Comparison of ENCODE assay signal across 1 cellular context in genomic region chr1:226027861-226028260, GRCh38.
TF ChIP-seq lines count a peak whose summit lies in the region.

No MANE protein-coding gene starts in this region.

TF ChIP-seq in HepG2, 621 proteins besides CTCF, POLR2A, EP300 and RAD21 (continued from another document):
- TF ChIP-seq SOX6 (IDR thresholded peaks at IDR 0.05) (no peak), SOX6 (CRISPR knock-in tag; IDR thresholded peaks at IDR 0.05) (0 out of 2 replicates have a peak, but pooled peaks have one; percentile 12), TEAD3 (CRISPR knock-in tag; optimal IDR thresholded peaks at IDR 0.05; ENCODE audit: borderline replicate concordance) (peak; percentile 12), NFE2L1 (CRISPR knock-in tag; IDR thresholded peaks at IDR 0.05; ENCODE audit: borderline replicate concordance) (no peak), SOX13 (IDR thresholded peaks at IDR 0.05) (no peak), SOX13 (CRISPR knock-in tag; conservative IDR thresholded peaks at IDR 0.05 in 1 of 2, IDR thresholded peaks at IDR 0.05 in 1 of 2) (peak in 1 of 2 experiments; percentile 4; a peak in 1 of 4 replicates), FOXA1 (IDR thresholded peaks at IDR 0.05) (no peak), FOXA1 (CRISPR knock-in tag; IDR thresholded peaks at IDR 0.05) (0 out of 2 replicates have a peak, but pooled peaks have one; percentile 1), FOXC1 (CRISPR knock-in tag; IDR thresholded peaks at IDR 0.05; ENCODE audit: borderline replicate concordance) (no peak)
